8 cellular contexts compared by ENCODE assay signal in the genomic region with DNA sequence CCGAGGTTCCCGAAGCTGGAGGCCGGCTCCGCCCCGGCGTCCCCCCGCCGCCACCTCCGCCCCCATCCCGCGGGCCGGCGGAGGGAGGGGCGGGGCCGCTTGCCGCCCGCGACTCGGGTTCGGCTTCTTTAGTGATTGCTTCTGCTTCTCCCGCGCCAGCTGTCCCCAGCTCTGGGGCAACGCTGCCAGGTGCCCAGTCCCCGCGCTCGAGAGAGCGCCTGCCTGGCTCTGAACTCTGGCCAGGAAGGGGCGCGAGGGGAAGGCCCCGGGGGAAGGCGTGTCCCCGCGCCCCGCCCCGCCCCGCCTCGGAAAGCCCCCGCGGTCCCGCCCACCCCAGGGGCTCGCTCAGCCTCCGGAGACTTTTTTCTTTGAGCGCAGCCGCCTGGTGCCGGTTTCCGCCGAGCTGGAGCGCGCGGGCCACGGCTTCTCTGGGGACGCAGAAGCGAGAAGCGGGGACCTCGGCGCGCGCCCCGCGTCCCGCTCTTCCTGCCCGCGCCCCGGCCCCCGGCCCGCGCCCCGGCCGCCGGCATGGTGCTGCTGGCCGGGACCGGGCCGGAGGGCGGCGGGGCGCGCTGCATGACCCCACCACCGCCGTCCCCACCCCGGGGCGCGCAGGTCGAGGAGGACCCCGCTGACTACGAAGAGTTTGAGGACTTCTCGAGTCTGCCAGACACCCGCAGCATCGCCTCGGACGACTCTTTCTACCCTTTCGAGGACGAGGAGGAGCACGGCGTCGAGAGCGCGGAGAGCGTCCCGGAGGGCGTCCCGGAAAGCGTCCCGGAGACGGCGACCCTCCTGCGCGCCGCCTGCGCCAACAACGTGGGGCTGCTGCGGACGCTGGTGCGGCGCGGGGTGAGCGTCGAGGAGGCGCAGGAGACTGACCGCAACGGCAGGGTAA. TPM values are rescaled to one million over a fixed set of nuclear protein-coding genes. Genes with fewer than 3 reads are reported as not detected.
DNase-seq lines count a peak whose midpoint lies in the region; ATAC-seq and TF ChIP-seq lines count a peak whose summit lies in the region.

A gene (plus strand): TSS at position 131 of the 898 bp plus-strand sequence. CDS start 398 bp downstream, at position 529.

- TF ChIP-seq RAD21 in neural cell (conservative IDR thresholded peaks at IDR 0.05), result no peak

- H4K20me1 ChIP-seq in OCI-LY1 (ENCODE audit: insufficient read depth, low read length), result no peaks in the 10 kb centered on the region
- H4K20me1 ChIP-seq in neural cell (ENCODE audit: insufficient read depth), result no peaks in the 10 kb centered on the region

- H3K36me3 ChIP-seq in OCI-LY1 (ENCODE audit: insufficient read depth, low read length), result no peaks in the 10 kb centered on the region
- H3K36me3 ChIP-seq in esophagus muscularis mucosa, result no peaks in the 10 kb centered on the region
- H3K36me3 ChIP-seq in neural cell (ENCODE audit: insufficient read depth, low read length), result no peaks in the 10 kb centered on the region
- H3K36me3 ChIP-seq in subcutaneous abdominal adipose tissue (ENCODE audit: control insufficient read depth in 5 of 5, insufficient read depth in 5 of 5, low read length in 5 of 5), result no peaks in the 10 kb centered on the region

- H2AFZ ChIP-seq in OCI-LY1 (ENCODE audit: low read length) (no peak within 1 kb of the TSS), neural cell (ENCODE audit: low read depth, low read length) (no peak within 1 kb of the TSS)

- intact Hi-C loops in CD4-positive, alpha-beta T cell (cut with DNase I, micrococcal nuclease), result loop anchor here in 1 of 2 experiments (5.0 kb wide), 2 partner anchors 63 to 117 kb away; no protein-coding TSS in a partner anchor
- intact Hi-C loops in esophagus muscularis mucosa (cut with DNase I), result no loop called here

- no peak for TF ChIP-seq POLR2A in esophagus muscularis mucosa (IDR thresholded peaks at IDR 0.05; ENCODE audit: low read depth)

- peak; percentile 81 for ATAC-seq in CD4-positive, alpha-beta T cell (ENCODE audit: poor library complexity)
- ATAC-seq in GM19438 (IDR thresholded peaks at IDR 0.05; ENCODE audit: low read depth, unreplicated experiment) (peak; percentile 47), HG03521 (IDR thresholded peaks at IDR 0.05; ENCODE audit: unreplicated experiment) (peak; percentile 47)

- H3K27ac Mint-ChIP-seq in CD4-positive, alpha-beta T cell, result no peak within 1 kb of the TSS

- TF ChIP-seq EP300 in esophagus muscularis mucosa (IDR thresholded peaks at IDR 0.05) (no peak), neural cell (conservative IDR thresholded peaks at IDR 0.05; ENCODE audit: poor library complexity, severe bottlenecking) (no peak)

- peak within 1 kb of the TSS; percentile 87 for H3K4me3 Mint-ChIP-seq in CD4-positive, alpha-beta T cell

- POLR2A ChIA-PET in CD4-positive, alpha-beta T cell (lab: Charles Lee), result no interaction called here

- no peak for TF ChIP-seq CTCF in CD4-positive, alpha-beta T cell (IDR thresholded peaks at IDR 0.05)
- TF ChIP-seq CTCF in OCI-LY1 (IDR thresholded peaks at IDR 0.05; ENCODE audit: low read length) (no peak), esophagus muscularis mucosa (IDR thresholded peaks at IDR 0.05) (no peak), neural cell (IDR thresholded peaks at IDR 0.05; ENCODE audit: poor library complexity, severe bottlenecking) (no peak)

- H3K79me2 ChIP-seq in OCI-LY1 (ENCODE audit: insufficient read depth, low read length) (no peaks in the 10 kb centered on the region), neural cell (replicated peaks; ENCODE audit: insufficient read depth, low read length) (no peaks in the 10 kb centered on the region)

- H3K4me2 ChIP-seq in OCI-LY1 (ENCODE audit: low read length) (peak within 1 kb of the TSS; percentile 82), neural cell (ENCODE audit: low read length) (no peak within 1 kb of the TSS)

- CTCF ChIA-PET in CD4-positive, alpha-beta T cell (lab: Charles Lee), result no interaction called here

- no peaks in the 10 kb centered on the region for H3K36me3 Mint-ChIP-seq in CD4-positive, alpha-beta T cell (ENCODE audit: low read depth)

- H3K9me3 ChIP-seq in CD4-positive, alpha-beta T cell (ENCODE audit: control insufficient read depth, low read length), result no peaks in the 10 kb centered on the region
- no peaks in the 10 kb centered on the region for H3K9me3 ChIP-seq in OCI-LY1 (ENCODE audit: low read length)
- H3K9me3 ChIP-seq in esophagus muscularis mucosa, result no peaks in the 10 kb centered on the region
- no peaks in the 10 kb centered on the region for H3K9me3 ChIP-seq in neural cell (ENCODE audit: low read length)
- no peaks in the 10 kb centered on the region for H3K9me3 ChIP-seq in subcutaneous abdominal adipose tissue (ENCODE audit: control insufficient read depth in 5 of 5, low read length in 5 of 5)

- H3F3A ChIP-seq in OCI-LY1 (ENCODE audit: insufficient read depth, low read length) (no peaks in the 10 kb centered on the region), neural cell (ENCODE audit: insufficient read depth, low read length, poor library complexity, severe bottlenecking) (no peaks in the 10 kb centered on the region)

- no CpG with 5 or more reads among the region's 120 CpGs for WGBS in esophagus muscularis mucosa

- no peak within 1 kb of the TSS for H3K27ac ChIP-seq in CD4-positive, alpha-beta T cell (ENCODE audit: low read depth, low read length)
- H3K27ac ChIP-seq in OCI-LY1 (ENCODE audit: low read depth, low read length, poor library complexity, severe bottlenecking) (no peak within 1 kb of the TSS), esophagus muscularis mucosa (replicated peaks in 1 of 4) (peak within 1 kb of the TSS; percentile 73 to 82 (median 80)), neural cell (ENCODE audit: low read length) (no peak within 1 kb of the TSS), subcutaneous abdominal adipose tissue (ENCODE audit: low read depth, low read length) (peak within 1 kb of the TSS; percentile 37)

- H3K4me3 ChIP-seq in OCI-LY1 (ENCODE audit: low read depth, low read length, poor library complexity, severe bottlenecking) (peak within 1 kb of the TSS; percentile 64), esophagus muscularis mucosa (peak within 1 kb of the TSS; percentile 63 to 77 (median 70)), neural cell (ENCODE audit: low read length) (peak within 1 kb of the TSS; percentile 70), subcutaneous abdominal adipose tissue (ENCODE audit: low read depth in 1 of 5, low read length in 5 of 5) (peak within 1 kb of the TSS; percentile 55 to 85 (median 70))

- peaks cover 12% of the 10 kb centered on the region for H3K4me1 ChIP-seq in OCI-LY1 (ENCODE audit: insufficient read depth, low read length, severe bottlenecking)
- H3K4me1 ChIP-seq in esophagus muscularis mucosa, result peaks cover 16 to 59% (median 41%) of the 10 kb centered on the region in 4 donors
- peaks cover 4 to 58% (median 52%) of the 10 kb centered on the region in 5 donors for H3K4me1 ChIP-seq in subcutaneous abdominal adipose tissue (ENCODE audit: control insufficient read depth in 5 of 5, insufficient read depth in 5 of 5, low read length in 5 of 5)

- no peaks in the 10 kb centered on the region for H3K27me3 ChIP-seq in CD4-positive, alpha-beta T cell (ENCODE audit: control insufficient read depth, insufficient read depth, low read length)
- H3K27me3 ChIP-seq in OCI-LY1 (ENCODE audit: insufficient read depth, low read length), result peaks cover 17% of the 10 kb centered on the region; the same call in 1 of the 2 replicates
- H3K27me3 ChIP-seq in esophagus muscularis mucosa, result peaks cover 0 to 50% (median 21%) of the 10 kb centered on the region in 4 donors
- H3K27me3 ChIP-seq in neural cell (ENCODE audit: insufficient read depth, low read depth, low read length), result peaks cover 55% of the 10 kb centered on the region
- peaks cover 0 to 20% (median 7%) of the 10 kb centered on the region in 5 donors for H3K27me3 ChIP-seq in subcutaneous abdominal adipose tissue (ENCODE audit: control insufficient read depth in 5 of 5, insufficient read depth in 4 of 5, low read length in 5 of 5)

- H3K27me3 Mint-ChIP-seq in CD4-positive, alpha-beta T cell, result peaks cover 5% of the 10 kb centered on the region

- H3K9me2 ChIP-seq in OCI-LY1 (ENCODE audit: low read depth, low read length) (no peaks in the 10 kb centered on the region), neural cell (ENCODE audit: insufficient read depth, low read length) (no peaks in the 10 kb centered on the region)

- no peaks in the 10 kb centered on the region for H3K9me3 Mint-ChIP-seq in CD4-positive, alpha-beta T cell

- peaks cover 13% of the 10 kb centered on the region for H3K4me1 Mint-ChIP-seq in CD4-positive, alpha-beta T cell (ENCODE audit: low read depth)

- peak; percentile 49 to 76 (median 64) for DNase-seq in CD4-positive, alpha-beta T cell
- DNase-seq in activated CD8-positive, alpha-beta memory T cell treated with anti-CD3 and anti-CD28 coated beads, Interleukin-2, amount 50 U/mL, for 4 hours, result peak; percentile 78
- DNase-seq in esophagus muscularis mucosa (ENCODE audit: extremely low spot score), result no peak

- H3K9ac ChIP-seq in OCI-LY1 (ENCODE audit: low read length) (peak within 1 kb of the TSS; percentile 22; the same call in 1 of the 2 replicates), neural cell (ENCODE audit: low read length) (peak within 1 kb of the TSS; percentile 23), subcutaneous abdominal adipose tissue (ENCODE audit: low read length in 5 of 5) (peak within 1 kb of the TSS in 3 of 5 donors; percentile 66 to 72 (median 72))

TF ChIP-seq in neural cell, 6 proteins besides CTCF, POLR2A, EP300 and RAD21 (continues in another document):
- no peak for TF ChIP-seq EZH2 (IDR thresholded peaks at IDR 0.05; ENCODE audit: borderline replicate concordance, insufficient read depth, low read length, poor library complexity, severe bottlenecking)
- no peak for TF ChIP-seq TAF1 (IDR thresholded peaks at IDR 0.05; ENCODE audit: low read depth)
- TF ChIP-seq POLR2AphosphoS5 (IDR thresholded peaks at IDR 0.05), result no peak

RNA-seq across cellular contexts. Expression of the gene that starts here (rescaled TPM):
- total RNA-seq in CD4-positive, alpha-beta T cell, result 1 to 10 TPM in 1 of 2 experiments, under 1 TPM in 1; 0.99 to 1.3 TPM
- total RNA-seq in esophagus muscularis mucosa, result 1 to 10 TPM; 4.6 to 8.2 (median 6.7) TPM
- polyA plus RNA-seq in neural cell, result not detected in 2 replicates
- polyA minus RNA-seq in neural cell, result 0.24 and 0.35 TPM in 2 replicates

Comparison
In these comparisons a context has a peak if more than half of its experiments do, and no peak if none do; other contexts are left out.
1. H3K27ac ChIP-seq: peak in esophagus muscularis mucosa (4 of 4) and subcutaneous abdominal adipose tissue (single experiment); none in CD4-positive, alpha-beta T cell (single experiment), OCI-LY1 (single experiment) and neural cell (single experiment).
2. H3K9ac ChIP-seq: peak in every context shown above with its lines; median percentile 72 in subcutaneous abdominal adipose tissue; 23 in neural cell; 22 in OCI-LY1.
3. Peak in every context shown above with its lines, with median percentiles within 50 percentile points of each other: ATAC-seq and H3K4me3 ChIP-seq.